Comparison of ENCODE assay signal across 21 cellular contexts in genomic region chr11:14584595-14584994, GRCh38. TPM values are rescaled to one million over a fixed set of nuclear protein-coding genes. Genes with fewer than 3 reads are reported as not detected.
DNase-seq lines count a peak whose midpoint lies in the region; ATAC-seq and TF ChIP-seq lines count a peak whose summit lies in the region.
"Had no signal": no experiment of that assay in that cellular context is flagged by ENCODE, and none has a peak within 500 bp of the region (broad histone marks: within the 10 kb centered on the region; RNA-seq: fewer than 3 reads in every experiment).

No MANE protein-coding gene starts in this region.

- H3K4me3 ChIP-seq in stomach: no peak overlapping the region
- H3K4me3 ChIP-seq: A549, dorsolateral prefrontal cortex, esophagus squamous epithelium, thoracic aorta had no signal

- H3K36me3 Mint-ChIP-seq in activated T-cell treated with anti-CD3 and anti-CD28 coated beads, Interleukin-2, amount 50 U/mL, for 24 hours (ENCODE audit: low read depth): peaks cover 54% of the 10 kb centered on the region
- peaks cover 29% of the 10 kb centered on the region for H3K36me3 Mint-ChIP-seq in activated T-cell treated with anti-CD3 and anti-CD28 coated beads, Interleukin-2, amount 50 U/mL, for 4 hours (ENCODE audit: insufficient read depth)
- H3K36me3 Mint-ChIP-seq in T-cell: peaks cover 38% of the 10 kb centered on the region

- no peak for TF ChIP-seq EP300 in stomach (IDR thresholded peaks at IDR 0.05)

- CTCF ChIA-PET in T-cell (lab: Charles Lee): interaction anchor here in 1 of 2 donors (0.8 to 1.2 kb wide), 2 partner anchors 37 to 60 kb away, joined by 3 to 4 read pairs; partner anchors contain the start of gene PDE3B

- H3K27ac ChIP-seq in stomach: peak overlapping the region in 4 of 5 donors; percentile 24 to 59 (median 34)
- H3K27ac ChIP-seq: A549, dorsolateral prefrontal cortex had no signal

- H3K9me3 Mint-ChIP-seq in activated T-cell treated with anti-CD3 and anti-CD28 coated beads, Interleukin-2, amount 50 U/mL, for 24 hours: peaks cover 12% of the 10 kb centered on the region
- H3K9me3 Mint-ChIP-seq in activated T-cell treated with anti-CD3 and anti-CD28 coated beads, Interleukin-2, amount 50 U/mL, for 4 hours: peaks cover 3% of the 10 kb centered on the region
- peaks cover 0 to 10% (median 0%) of the 10 kb centered on the region in 3 donors for H3K9me3 Mint-ChIP-seq in T-cell

- no peak for TF ChIP-seq CTCF in stomach (IDR thresholded peaks at IDR 0.05)

- POLR2A ChIA-PET in T-cell (lab: Charles Lee): no interaction called here

- no peak for ATAC-seq in activated T-cell treated with anti-CD3 and anti-CD28 coated beads, Interleukin-2, amount 50 U/mL, for 4 hours
- ATAC-seq in T-cell (replicated peaks in 1 of 4): no peak
- ATAC-seq in left colon: peak; percentile 90
- ATAC-seq in GM21825 (IDR thresholded peaks at IDR 0.05; ENCODE audit: unreplicated experiment): no peak
- ATAC-seq: A549, Panc1 had no signal

- peak overlapping the region; percentile 1 for H3K27ac Mint-ChIP-seq in activated T-cell treated with anti-CD3 and anti-CD28 coated beads, Interleukin-2, amount 50 U/mL, for 24 hours
- H3K27ac Mint-ChIP-seq in T-cell: peak overlapping the region; percentile 12 to 68
- H3K27ac Mint-ChIP-seq: activated naive CD4-positive, alpha-beta T cell treated with anti-CD3 and anti-CD28 coated beads, Interleukin-2, amount 10 ng/mL, durations not matched to agents 7 days and 5 days had no signal

- intact Hi-C loops in left colon (cut with DNase I, micrococcal nuclease) (no loop called here), stomach (cut with DNase I; ENCODE audit: low total_unique reads) (no loop called here)

- H3K9me3 ChIP-seq in stomach: no peaks in the 10 kb centered on the region
- H3K9me3 ChIP-seq: A549, esophagus squamous epithelium, thoracic aorta had no signal

- H3K36me3 ChIP-seq in stomach: no peaks in the 10 kb centered on the region
- H3K36me3 ChIP-seq: esophagus squamous epithelium, thoracic aorta had no signal

- peaks cover 50% of the 10 kb centered on the region for H3K4me1 Mint-ChIP-seq in activated T-cell treated with anti-CD3 and anti-CD28 coated beads, Interleukin-2, amount 50 U/mL, for 24 hours (ENCODE audit: low read depth)
- peaks cover 45% of the 10 kb centered on the region for H3K4me1 Mint-ChIP-seq in activated T-cell treated with anti-CD3 and anti-CD28 coated beads, Interleukin-2, amount 50 U/mL, for 4 hours (ENCODE audit: low read depth)
- H3K4me1 Mint-ChIP-seq in T-cell: peaks cover 66 to 70% (median 68%) of the 10 kb centered on the region in 3 donors

- H3K4me1 ChIP-seq in stomach: peaks cover 0 to 26% (median 15%) of the 10 kb centered on the region in 4 donors
- H3K4me1 ChIP-seq: A549, esophagus squamous epithelium had no signal

- no peaks in the 10 kb centered on the region for H3K27me3 Mint-ChIP-seq in activated T-cell treated with anti-CD3 and anti-CD28 coated beads, Interleukin-2, amount 50 U/mL, for 24 hours
- no peaks in the 10 kb centered on the region for H3K27me3 Mint-ChIP-seq in activated T-cell treated with anti-CD3 and anti-CD28 coated beads, Interleukin-2, amount 50 U/mL, for 4 hours (ENCODE audit: low read depth)
- H3K27me3 Mint-ChIP-seq in T-cell: no peaks in the 10 kb centered on the region
- H3K27me3 Mint-ChIP-seq: activated naive CD4-positive, alpha-beta T cell treated with anti-CD3 and anti-CD28 coated beads, Interleukin-2, amount 10 ng/mL, durations not matched to agents 7 days and 5 days had no signal

- 26 to 48% (median 46%) methylated on average over 2 of the region's 2 CpGs for WGBS in stomach, 5 donors

- TF ChIP-seq POLR2A in stomach (IDR thresholded peaks at IDR 0.05): no peak

- no peaks in the 10 kb centered on the region for H3K27me3 ChIP-seq in stomach
- H3K27me3 ChIP-seq: dorsolateral prefrontal cortex, esophagus squamous epithelium had no signal

- no peak overlapping the region for H3K4me3 Mint-ChIP-seq in activated T-cell treated with anti-CD3 and anti-CD28 coated beads, Interleukin-2, amount 50 U/mL, for 24 hours
- H3K4me3 Mint-ChIP-seq in activated T-cell treated with anti-CD3 and anti-CD28 coated beads, Interleukin-2, amount 50 U/mL, for 4 hours: no peak overlapping the region
- H3K4me3 Mint-ChIP-seq in T-cell: no peak overlapping the region
- H3K4me3 Mint-ChIP-seq: activated naive CD4-positive, alpha-beta T cell treated with anti-CD3 and anti-CD28 coated beads, Interleukin-2, amount 10 ng/mL, durations not matched to agents 7 days and 5 days had no signal

- no peak for DNase-seq in activated T-cell treated with anti-CD3 and anti-CD28 coated beads, Interleukin-2, amount 50 U/mL, for 24 hours
- DNase-seq in activated T-cell treated with anti-CD3 and anti-CD28 coated beads, Interleukin-2, amount 50 U/mL, for 4 hours: no peak
- DNase-seq in T-cell (no peak), left colon (peak; percentile 37 to 61), stomach (no peak), NCI-H187 (lab: John Stamatoyannopoulos, UW) (no peak)
- no peak for DNase-seq in activated effector memory CD4-positive, alpha-beta T cell treated with anti-CD3 and anti-CD28 coated beads, Interleukin-2, amount 50 U/mL, for 16 hours
- DNase-seq: activated CD8-positive, alpha-beta memory T cell treated with anti-CD3 and anti-CD28 coated beads, Interleukin-2, amount 50 U/mL, for 48 hours; activated naive CD4-positive, alpha-beta T cell treated with anti-CD3 and anti-CD28 coated beads, Interleukin-2, amount 10 ng/mL, durations not matched to agents 7 days and 5 days; dorsolateral prefrontal cortex; esophagus squamous epithelium; IMR-90; left cardiac atrium; NCI-H2029; NCI-H526 treated with DMSO at 0.1 percent for 48 hours; retina; stimulated activated CD4-positive, alpha-beta T cell treated with anti-CD3 and anti-CD28 coated beads, Interleukin-2, amount 100 ng/mL, for 24 hours had no signal

RNA-seq across cellular contexts. Expression of gene PDE3B, which starts 59.0 kb away (rescaled TPM):
- total RNA-seq in activated T-cell treated with anti-CD3 and anti-CD28 coated beads, Interleukin-2, amount 50 U/mL, for 4 hours: 10 to 100 TPM; 13.0 to 17.8 (median 17.0) TPM
- total RNA-seq in T-cell (100 to 1,000 TPM; 130 to 162 (median 143) TPM), left colon (10 to 100 TPM; 23.9 to 32.9 TPM), stomach (10 to 100 TPM; 13.8 to 49.2 (median 19.3) TPM)
- polyA plus RNA-seq in stomach: 1 to 10 TPM; 1.2 TPM

Comparison
In these comparisons a context has a peak if more than half of its experiments do, and no peak if none do; other contexts are left out.
1. DNase-seq: peak in left colon (2 of 2); none in activated T-cell treated with anti-CD3 and anti-CD28 coated beads, Interleukin-2, amount 50 U/mL, for 24 hours (single experiment), activated T-cell treated with anti-CD3 and anti-CD28 coated beads, Interleukin-2, amount 50 U/mL, for 4 hours (single experiment), T-cell (0 of 34), stomach (single experiment), activated effector memory CD4-positive, alpha-beta T cell treated with anti-CD3 and anti-CD28 coated beads, Interleukin-2, amount 50 U/mL, for 16 hours (single experiment) and NCI-H187 (0 of 2).